In genomic region chr5:173180331-173180730, GRCh38 we compare ENCODE assay signal across 25 cellular contexts. TPM values are rescaled to one million over a fixed set of nuclear protein-coding genes. Genes with fewer than 3 reads are reported as not detected.
"Had no signal": no experiment of that assay in that cellular context is flagged by ENCODE, and none has a peak within 500 bp of the region (broad histone marks: within the 10 kb centered on the region; RNA-seq: fewer than 3 reads in every experiment).

No MANE protein-coding gene starts in this region.

- H3K4me1 ChIP-seq: gastroesophageal sphincter, heart right ventricle, psoas muscle, sigmoid colon, spleen had no signal

- H3K36me3 ChIP-seq: gastroesophageal sphincter, heart right ventricle, sigmoid colon, spleen had no signal

- H3K4me3 Mint-ChIP-seq: activated CD8-positive, alpha-beta T cell treated with anti-CD3 and anti-CD28 coated beads, Interleukin-2, amount 10 ng/mL, durations not matched to agents 7 days and 5 days; activated naive CD8-positive, alpha-beta T cell; activated T-cell treated with anti-CD3 and anti-CD28 coated beads, Interleukin-2, amount 50 U/mL, for 72 hours; endodermal cell; neural crest cell; stimulated activated naive CD8-positive, alpha-beta T cell treated with anti-CD3 and anti-CD28 coated beads, Interleukin-15, amount 100 ng/mL, for 72 hours; type B pancreatic cell; WTC11 had no signal

- DNase-seq: activated CD4-positive, alpha-beta T cell treated with anti-CD3 and anti-CD28 coated beads for 4 hours; activated CD8-positive, alpha-beta memory T cell treated with anti-CD3 and anti-CD28 coated beads, Interleukin-2, amount 50 U/mL, for 4 hours; activated CD8-positive, alpha-beta T cell treated with anti-CD3 and anti-CD28 coated beads, Interleukin-2, amount 10 ng/mL, durations not matched to agents 7 days and 5 days; activated gamma-delta T cell treated with Interleukin-2 at 50 U/mL for 16 hours; activated T-cell treated with anti-CD3 and anti-CD28 coated beads, Interleukin-2, amount 50 U/mL, for 72 hours; amniotic stem cell; dorsolateral prefrontal cortex; endodermal cell; erythroblast; heart right ventricle; midbrain; psoas muscle; sigmoid colon; spleen; stimulated activated naive CD8-positive, alpha-beta T cell treated with anti-CD3 and anti-CD28 coated beads, Interleukin-15, amount 100 ng/mL, for 72 hours; T-helper 2 cell had no signal

- H3K27me3 Mint-ChIP-seq: stimulated activated naive CD8-positive, alpha-beta T cell treated with anti-CD3 and anti-CD28 coated beads, Interleukin-15, amount 100 ng/mL, for 72 hours had no signal

- H3K4me3 ChIP-seq: dorsolateral prefrontal cortex, gastroesophageal sphincter, heart right ventricle, lung, psoas muscle, sigmoid colon, spleen had no signal

- H3K4me1 Mint-ChIP-seq: stimulated activated naive CD8-positive, alpha-beta T cell treated with anti-CD3 and anti-CD28 coated beads, Interleukin-15, amount 100 ng/mL, for 72 hours had no signal

- ATAC-seq: activated CD8-positive, alpha-beta T cell treated with anti-CD3 and anti-CD28 coated beads, Interleukin-2, amount 10 ng/mL, durations not matched to agents 7 days and 5 days; activated T-cell treated with anti-CD3 and anti-CD28 coated beads, Interleukin-2, amount 50 U/mL, for 72 hours; gastroesophageal sphincter; heart right ventricle; psoas muscle; stimulated activated naive CD8-positive, alpha-beta T cell treated with anti-CD3 and anti-CD28 coated beads, Interleukin-15, amount 100 ng/mL, for 72 hours; WTC11 had no signal

- H3K27me3 ChIP-seq: dorsolateral prefrontal cortex, gastroesophageal sphincter, heart right ventricle, spleen had no signal

- H3K9me3 Mint-ChIP-seq: endodermal cell, neural crest cell had no signal

- H3K27ac Mint-ChIP-seq: activated CD8-positive, alpha-beta T cell treated with anti-CD3 and anti-CD28 coated beads, Interleukin-2, amount 10 ng/mL, durations not matched to agents 7 days and 5 days; activated naive CD8-positive, alpha-beta T cell; activated T-cell treated with anti-CD3 and anti-CD28 coated beads, Interleukin-2, amount 50 U/mL, for 72 hours; endodermal cell; stimulated activated naive CD8-positive, alpha-beta T cell treated with anti-CD3 and anti-CD28 coated beads, Interleukin-15, amount 100 ng/mL, for 72 hours; type B pancreatic cell; WTC11 had no signal

- H3K27ac ChIP-seq: dorsolateral prefrontal cortex, gastroesophageal sphincter, heart right ventricle, psoas muscle, sigmoid colon, spleen had no signal

- H3K36me3 Mint-ChIP-seq: type B pancreatic cell, WTC11 had no signal

RNA-seq across cellular contexts. Expression of gene NKX2-5, which starts 54.7 kb away (rescaled TPM):
- total RNA-seq: activated CD8-positive, alpha-beta T cell treated with anti-CD3 and anti-CD28 coated beads, Interleukin-2, amount 10 ng/mL, durations not matched to agents 7 days and 5 days; dorsolateral prefrontal cortex; gastroesophageal sphincter; lung; myocyte; osteoblast; sigmoid colon; temporal lobe had no signal
- polyA plus RNA-seq: lung, psoas muscle had no signal
